8 cellular contexts compared by ENCODE assay signal in genomic region chr18:12376034-12376717, GRCh38. TPM values are rescaled to one million over a fixed set of nuclear protein-coding genes. Genes with fewer than 3 reads are reported as not detected.
DNase-seq lines count a peak whose midpoint lies in the region; ATAC-seq and TF ChIP-seq lines count a peak whose summit lies in the region.

No MANE protein-coding gene starts in this region.

- peak; percentile 46 for DNase-seq in activated CD8-positive, alpha-beta memory T cell treated with anti-CD3 and anti-CD28 coated beads, Interleukin-2, amount 10 ng/mL, durations not matched to agents 7 days and 5 days
- DNase-seq in foreskin fibroblast (peak in 1 of 2 donors; percentile 23), GOT3 (lab: John Stamatoyannopoulos, UW) (no peak)

- no peaks in the 10 kb centered on the region for H3K36me3 ChIP-seq in ES-I3 (ENCODE audit: insufficient read depth, low read length)
- H3K36me3 ChIP-seq in parathyroid adenoma (ENCODE audit: control insufficient read depth, insufficient read depth, low read length), result no peaks in the 10 kb centered on the region

- H3K4me1 ChIP-seq in ES-I3 (ENCODE audit: insufficient read depth, low read length) (peaks cover 7% of the 10 kb centered on the region; the same call in 1 of the 2 replicates), parathyroid adenoma (peaks cover 16% of the 10 kb centered on the region)

- H3K79me2 ChIP-seq in parathyroid adenoma, result peaks cover 27% of the 10 kb centered on the region

- ATAC-seq in activated CD8-positive, alpha-beta memory T cell treated with anti-CD3 and anti-CD28 coated beads, Interleukin-2, amount 10 ng/mL, durations not matched to agents 7 days and 5 days, result no peak
- ATAC-seq in HG03135 (IDR thresholded peaks at IDR 0.05; ENCODE audit: unreplicated experiment) (no peak), GM21528 (IDR thresholded peaks at IDR 0.05; ENCODE audit: low FRiP score, unreplicated experiment) (no peak)

- peak overlapping the region; percentile 98 for H3K4me2 ChIP-seq in parathyroid adenoma (ENCODE audit: low read length)

- TF ChIP-seq CTCF in foreskin fibroblast (IDR thresholded peaks at IDR 0.05; ENCODE audit: low read depth, low read length) (no peak), parathyroid adenoma (IDR thresholded peaks at IDR 0.05) (no peak)

- no peak for TF ChIP-seq EP300 in Ishikawa (IDR thresholded peaks at IDR 0.05; ENCODE audit: borderline replicate concordance)

- H3K27me3 ChIP-seq in parathyroid adenoma (ENCODE audit: control insufficient read depth, insufficient read depth, low read length), result no peaks in the 10 kb centered on the region

- no peaks in the 10 kb centered on the region for H3K9me3 Mint-ChIP-seq in activated CD8-positive, alpha-beta memory T cell treated with anti-CD3 and anti-CD28 coated beads, Interleukin-2, amount 10 ng/mL, durations not matched to agents 7 days and 5 days (ENCODE audit: low read depth)

- peak overlapping the region; percentile 91 for H3K9ac ChIP-seq in ES-I3 (ENCODE audit: low read depth, low read length)
- peak overlapping the region; percentile 92 for H3K9ac ChIP-seq in parathyroid adenoma

- H3K36me3 Mint-ChIP-seq in activated CD8-positive, alpha-beta memory T cell treated with anti-CD3 and anti-CD28 coated beads, Interleukin-2, amount 10 ng/mL, durations not matched to agents 7 days and 5 days, result peaks cover 13% of the 10 kb centered on the region

- H2AFZ ChIP-seq in parathyroid adenoma, result peak overlapping the region; percentile 85

- CTCF ChIA-PET in activated CD8-positive, alpha-beta memory T cell treated with anti-CD3 and anti-CD28 coated beads, Interleukin-2, amount 10 ng/mL, durations not matched to agents 7 days and 5 days (lab: Charles Lee), result interaction anchor here (1.2 to 2.6 kb wide), 6 partner anchors 15 to 285 kb away, joined by 4 to 11 read pairs (median 6); partner anchors contain the start of gene PRELID3A

- H3K4me3 Mint-ChIP-seq in activated CD8-positive, alpha-beta memory T cell treated with anti-CD3 and anti-CD28 coated beads, Interleukin-2, amount 10 ng/mL, durations not matched to agents 7 days and 5 days, result peak overlapping the region; percentile 88

- H3K4me1 Mint-ChIP-seq in activated CD8-positive, alpha-beta memory T cell treated with anti-CD3 and anti-CD28 coated beads, Interleukin-2, amount 10 ng/mL, durations not matched to agents 7 days and 5 days, result peaks cover 53% of the 10 kb centered on the region

- H3K27me3 Mint-ChIP-seq in activated CD8-positive, alpha-beta memory T cell treated with anti-CD3 and anti-CD28 coated beads, Interleukin-2, amount 10 ng/mL, durations not matched to agents 7 days and 5 days, result peaks cover 7% of the 10 kb centered on the region

- peak overlapping the region; percentile 95 for H3K27ac Mint-ChIP-seq in activated CD8-positive, alpha-beta memory T cell treated with anti-CD3 and anti-CD28 coated beads, Interleukin-2, amount 10 ng/mL, durations not matched to agents 7 days and 5 days

- H3K27ac ChIP-seq in parathyroid adenoma, result peak overlapping the region; percentile 98

- H3K4me3 ChIP-seq in foreskin fibroblast (ENCODE audit: low read depth in 1 of 2, low read length in 2 of 2) (peak overlapping the region; percentile 91 to 95), parathyroid adenoma (ENCODE audit: low read depth, low read length) (peak overlapping the region; percentile 99)

- H3K9me3 ChIP-seq in ES-I3 (ENCODE audit: control insufficient read depth, insufficient read depth, low read length) (no peaks in the 10 kb centered on the region), parathyroid adenoma (ENCODE audit: control insufficient read depth, low read length) (no peaks in the 10 kb centered on the region)

- TF ChIP-seq RAD21 in Ishikawa (IDR thresholded peaks at IDR 0.05; ENCODE audit: low read depth), result no peak

TF ChIP-seq in Ishikawa, 13 proteins besides CTCF, POLR2A, EP300 and RAD21:
- TF ChIP-seq CEBPB (IDR thresholded peaks at IDR 0.05), result no peak
- TF ChIP-seq NFIC (IDR thresholded peaks at IDR 0.05), result no peak; the same call in 1 of the 2 replicates
- TF ChIP-seq TEAD4 (IDR thresholded peaks at IDR 0.05), result 0 out of 2 replicates have a peak, but pooled peaks have one; percentile 5

RNA-seq across cellular contexts. Expression of gene AFG3L2, which starts 0.9 kb away (rescaled TPM):
- 10 to 100 TPM; 39.6 to 50.9 TPM for total RNA-seq in activated CD8-positive, alpha-beta memory T cell treated with anti-CD3 and anti-CD28 coated beads, Interleukin-2, amount 10 ng/mL, durations not matched to agents 7 days and 5 days

RNA-seq across cellular contexts. Expression of gene PRELID3A, which starts 31.6 kb away (rescaled TPM):
- 1 to 10 TPM; 5.8 to 9.7 TPM for total RNA-seq in activated CD8-positive, alpha-beta memory T cell treated with anti-CD3 and anti-CD28 coated beads, Interleukin-2, amount 10 ng/mL, durations not matched to agents 7 days and 5 days
